ENCODE assay signal across 1 cellular context in the genomic region with DNA sequence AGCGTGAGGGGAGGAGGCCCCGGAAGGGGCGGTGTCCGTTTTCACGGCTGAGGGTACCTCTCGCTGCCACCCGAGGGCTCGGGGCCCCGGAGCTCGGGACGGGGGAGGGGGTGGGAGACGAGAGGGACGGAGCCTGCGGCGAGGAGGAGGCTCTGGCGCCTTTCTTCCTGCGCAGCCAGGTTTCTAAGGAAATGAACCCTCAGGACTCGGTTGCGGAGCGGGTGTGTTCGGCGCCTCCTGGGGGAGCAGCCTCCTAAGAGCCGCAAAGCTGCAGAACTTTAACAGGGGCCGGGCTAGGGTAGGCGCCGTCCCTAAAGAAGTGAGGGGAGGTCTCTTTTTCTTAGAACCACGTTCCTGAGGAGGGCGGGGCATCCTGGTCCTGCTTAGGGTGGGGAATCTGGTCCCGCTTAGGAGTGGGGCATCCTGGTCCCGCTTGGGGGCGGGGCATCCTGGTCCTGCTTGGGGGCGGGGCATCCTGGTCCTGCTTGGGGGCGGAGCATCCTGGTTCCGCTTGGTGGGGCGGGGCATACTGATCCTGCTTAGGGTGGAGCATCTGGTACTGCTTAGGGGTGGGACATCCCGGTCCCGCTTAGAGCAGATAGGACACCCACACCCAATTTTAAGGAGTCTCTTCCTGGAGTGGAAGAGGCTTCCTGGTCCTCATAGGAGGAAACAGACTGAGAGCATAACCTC.
TF ChIP-seq lines count a peak whose summit lies in the region.

No MANE protein-coding gene starts in this region.

TF ChIP-seq in IMR-90, 13 proteins besides CTCF, POLR2A, EP300 and RAD21:
- TF ChIP-seq ELK1 (IDR thresholded peaks at IDR 0.05; ENCODE audit: borderline replicate concordance, low read depth, low read length) (no peak), RFX5 (IDR thresholded peaks at IDR 0.05; ENCODE audit: low read depth, low read length) (no peak), MAZ (IDR thresholded peaks at IDR 0.05; ENCODE audit: borderline replicate concordance, low read depth, low read length) (peak; percentile 26; the same call in 1 of the 2 replicates)
